Comparison of ENCODE assay signal across 8 cellular contexts in the genomic region with DNA sequence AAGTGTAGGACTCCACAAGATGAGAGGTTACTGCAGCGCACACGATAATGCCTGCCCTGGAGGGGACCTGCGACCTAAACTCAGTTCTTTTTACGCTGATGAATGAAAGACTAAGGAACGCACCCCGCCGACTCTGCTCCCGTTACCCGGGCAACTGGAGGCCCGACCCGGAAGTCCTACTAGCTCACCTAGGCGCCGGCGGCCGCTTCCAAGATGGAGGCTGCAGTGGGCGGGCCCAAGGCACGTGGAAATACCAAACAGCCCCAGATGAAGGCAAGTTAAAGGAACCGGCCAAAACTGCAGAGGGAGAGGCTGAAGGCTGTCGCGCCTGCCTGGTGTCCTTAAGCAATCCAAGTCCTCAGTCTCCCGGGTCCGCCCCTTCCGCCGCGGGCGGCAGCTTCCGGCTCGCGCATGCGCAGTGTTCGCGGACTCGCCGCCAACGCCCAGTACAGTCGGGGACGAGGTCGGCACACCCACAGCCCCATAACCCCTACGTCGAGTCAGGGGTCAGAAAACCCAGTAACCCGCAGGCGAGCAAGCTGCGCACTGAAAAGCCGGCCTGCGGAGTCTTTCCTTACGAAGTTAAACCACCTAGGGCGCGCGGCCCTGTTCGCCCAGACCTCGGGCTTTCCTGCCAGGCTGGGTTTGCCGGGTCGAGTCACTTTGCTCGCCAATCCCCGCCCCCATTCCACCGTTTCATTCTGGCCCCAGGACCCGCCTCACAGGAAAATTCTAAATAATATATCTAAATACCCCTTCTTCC. TPM values are rescaled to one million over a fixed set of nuclear protein-coding genes. Genes with fewer than 3 reads are reported as not detected.
DNase-seq lines count a peak whose midpoint lies in the region; ATAC-seq, FAIRE-seq and TF ChIP-seq lines count a peak whose summit lies in the region.

A gene with protein sequence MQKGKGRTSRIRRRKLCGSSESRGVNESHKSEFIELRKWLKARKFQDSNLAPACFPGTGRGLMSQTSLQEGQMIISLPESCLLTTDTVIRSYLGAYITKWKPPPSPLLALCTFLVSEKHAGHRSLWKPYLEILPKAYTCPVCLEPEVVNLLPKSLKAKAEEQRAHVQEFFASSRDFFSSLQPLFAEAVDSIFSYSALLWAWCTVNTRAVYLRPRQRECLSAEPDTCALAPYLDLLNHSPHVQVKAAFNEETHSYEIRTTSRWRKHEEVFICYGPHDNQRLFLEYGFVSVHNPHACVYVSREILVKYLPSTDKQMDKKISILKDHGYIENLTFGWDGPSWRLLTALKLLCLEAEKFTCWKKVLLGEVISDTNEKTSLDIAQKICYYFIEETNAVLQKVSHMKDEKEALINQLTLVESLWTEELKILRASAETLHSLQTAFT (minus strand): TSS at position 368 of the 763 bp plus-strand sequence. CDS start 1,638 bp downstream, outside the sequence.

- H2BK15ac ChIP-seq in H1 (ENCODE audit: low read length) (peak within 1 kb of the TSS; percentile 36; the same call in 1 of the 2 replicates), mesendoderm (replicated peaks; ENCODE audit: low read depth) (no peak within 1 kb of the TSS)

- H3K23ac ChIP-seq in H1 (ENCODE audit: insufficient read length) (no peak within 1 kb of the TSS), mesendoderm (ENCODE audit: low read length) (peak within 1 kb of the TSS; percentile 92)

- H3K9me3 ChIP-seq in H1 (ENCODE audit: insufficient read depth in 2 of 2, low read depth in 1 of 2, low read length in 1 of 2): no peaks in the 10 kb centered on the region

- no peak for TF ChIP-seq EP300 in H1 (IDR thresholded peaks at IDR 0.05; ENCODE audit: borderline replicate concordance in 1 of 2, low read depth in 2 of 2, low read length in 2 of 2)

- no peak within 1 kb of the TSS for H3K14ac ChIP-seq in H1 (ENCODE audit: insufficient read length)

- H4K91ac ChIP-seq in H1 (replicated peaks; ENCODE audit: insufficient read length, low read length): peak within 1 kb of the TSS; percentile 90

- H3K79me2 ChIP-seq in H1 (ENCODE audit: control insufficient read depth in 1 of 2, insufficient read depth in 2 of 2, low read length in 2 of 2) (peaks cover 0 to 28% of the 10 kb centered on the region in 2 experiments; a peak in 2 of 4 replicates), mesendoderm (ENCODE audit: control insufficient read depth, insufficient read depth, low read length) (no peaks in the 10 kb centered on the region)

- CTCF ChIA-PET in H1 (lab: Charles Lee; ENCODE audit: partially characterized antibody): interaction anchor here (0.9 to 2.3 kb wide), 12 partner anchors 11 to 63 kb away, joined by 3 to 11 read pairs (median 4); no protein-coding TSS in a partner anchor

- DNase-seq in COLO668 (lab: John Stamatoyannopoulos, UW; ENCODE audit: unreplicated experiment): peak; percentile 99
- peak; percentile 96 for DNase-seq in HT1080 (ENCODE audit: low read depth)
- DNase-seq in NOMO-1 treated with DMSO at 0.1 percent for 48 hours (lab: John Stamatoyannopoulos, UW; ENCODE audit: unreplicated experiment): peak; percentile 94
- DNase-seq in activated CD8-positive, alpha-beta memory T cell treated with anti-CD3 and anti-CD28 coated beads for 4 hours (ENCODE audit: low read depth in 2 of 2): peak; percentile 85
- peak; percentile 75 to 97 for DNase-seq in H1 (ENCODE audit: low read depth in 1 of 2, low spot score in 2 of 2)
- peak; percentile 98 for DNase-seq in mesendoderm
- DNase-seq in stimulated activated CD8-positive, alpha-beta memory T cell treated with anti-CD3 and anti-CD28 coated beads, Interleukin-15, amount 100 ng/mL, for 1 hour (ENCODE audit: low read depth): peak; percentile 80

- TF ChIP-seq CTCF in H1 (IDR thresholded peaks at IDR 0.05; ENCODE audit: control extremely low read depth in 1 of 3, insufficient read depth in 1 of 3, low read depth in 1 of 3, low read length in 3 of 3): no peak

- H3K4me1 ChIP-seq in H1 (replicated peaks in 1 of 4; ENCODE audit: control insufficient read depth in 3 of 4, insufficient read depth in 4 of 4, low read length in 3 of 4) (peaks cover 0 to 4% (median 3%) of the 10 kb centered on the region in 4 experiments; a peak in 5 of 7 replicates), mesendoderm (ENCODE audit: control insufficient read depth, low read depth, low read length) (no peaks in the 10 kb centered on the region)

- 0 out of 2 replicates have a peak within 1 kb of the TSS, but pooled peaks have one; percentile 26 for H2AK5ac ChIP-seq in H1 (ENCODE audit: low read depth, low read length)
- no peak within 1 kb of the TSS for H2AK5ac ChIP-seq in mesendoderm (ENCODE audit: low read length)

- H3K4ac ChIP-seq in H1 (replicated peaks; ENCODE audit: insufficient read length, low read depth, low read length) (no peak within 1 kb of the TSS), mesendoderm (ENCODE audit: low read depth, low read length) (peak within 1 kb of the TSS; percentile 77)

- H4K8ac ChIP-seq in H1 (ENCODE audit: extremely low read depth, insufficient read depth, low read length): peak within 1 kb of the TSS; percentile 92; the same call in 1 of the 2 replicates
- H4K8ac ChIP-seq in mesendoderm (ENCODE audit: low read depth, low read length): peak within 1 kb of the TSS; percentile 69

- TF ChIP-seq POLR2A in H1 (IDR thresholded peaks at IDR 0.05; ENCODE audit: control extremely low read depth in 1 of 2, low read depth in 2 of 2, low read length in 2 of 2): peak; percentile 42 to 87

- H3K4me2 ChIP-seq in H1 (ENCODE audit: insufficient read depth in 1 of 2, low read depth in 2 of 2, low read length in 2 of 2) (peak within 1 kb of the TSS; percentile 72 to 90), mesendoderm (ENCODE audit: low read length) (peak within 1 kb of the TSS; percentile 70)

- H3K4me3 ChIP-seq in H1 (ENCODE audit: extremely low read depth in 1 of 4, insufficient read depth in 2 of 4, low read depth in 3 of 4, low read length in 4 of 4) (peak within 1 kb of the TSS; percentile 67 to 96 (median 95)), mesendoderm (ENCODE audit: low read length) (peak within 1 kb of the TSS; percentile 99)

- no peak within 1 kb of the TSS for H2BK20ac ChIP-seq in H1 (ENCODE audit: low read length)

- H2BK12ac ChIP-seq in H1 (ENCODE audit: low read depth, low read length): peak within 1 kb of the TSS; percentile 99

- H2BK120ac ChIP-seq in H1 (replicated peaks; ENCODE audit: low read depth, low read length) (peak within 1 kb of the TSS; percentile 33), mesendoderm (ENCODE audit: low read depth, low read length) (no peak within 1 kb of the TSS)

- peaks cover 0 to under 1% of the 10 kb centered on the region in 2 experiments for H4K20me1 ChIP-seq in H1 (replicated peaks in 1 of 2; ENCODE audit: control insufficient read depth in 1 of 2, insufficient read depth in 2 of 2, low read length in 2 of 2)

- H3K18ac ChIP-seq in H1 (ENCODE audit: extremely low read depth, low read length): peak within 1 kb of the TSS; percentile 91
- H3K18ac ChIP-seq in mesendoderm (ENCODE audit: low read length): peak within 1 kb of the TSS; percentile 91

- FAIRE-seq in H1 (lab: Jason Lieb, UNC): no peak

- H3K9ac ChIP-seq in H1 (replicated peaks in 1 of 4; ENCODE audit: extremely low read depth in 1 of 4, low read depth in 3 of 4, low read length in 3 of 4) (peak within 1 kb of the TSS; percentile 51 to 84 (median 78)), mesendoderm (ENCODE audit: low read length) (peak within 1 kb of the TSS; percentile 95)

- H3K36me3 ChIP-seq in H1 (ENCODE audit: control insufficient read depth in 2 of 4, insufficient read depth in 4 of 4, low read length in 3 of 4): peaks cover 14 to 27% (median 24%) of the 10 kb centered on the region in 4 experiments
- H3K36me3 ChIP-seq in mesendoderm (ENCODE audit: control insufficient read depth, insufficient read depth, low read length): peaks cover 3% of the 10 kb centered on the region

- 1% methylated on average over 57 of the region's 57 CpGs; no CpG with 5 or more reads in 1 of the 2 experiments for WGBS in H1 (ENCODE audit: extremely low coverage in 1 of 2, insufficient coverage in 1 of 2, insufficient read length in 1 of 2, insufficient replicate concordance in 2 of 2, low coverage in 1 of 2, low lambda C conversion rate in 2 of 2, missing lambda C conversion rate in 1 of 2), 2 experiments
- WGBS in mesendoderm (ENCODE audit: extremely low coverage, insufficient coverage, low lambda C conversion rate): no CpG with 5 or more reads among the region's 57 CpGs

- peak within 1 kb of the TSS; percentile 88 for H4K5ac ChIP-seq in H1 (ENCODE audit: insufficient read length, low read depth, low read length)
- H4K5ac ChIP-seq in mesendoderm (ENCODE audit: low read length): peak within 1 kb of the TSS; percentile 74

- H3K27ac ChIP-seq in H1 (ENCODE audit: low read depth, low read length) (peak within 1 kb of the TSS; percentile 85), mesendoderm (ENCODE audit: low read depth, low read length) (peak within 1 kb of the TSS; percentile 92)

- ATAC-seq in GM21360 (IDR thresholded peaks at IDR 0.05; ENCODE audit: unreplicated experiment): peak; percentile 83

- H2AFZ ChIP-seq in H1 (ENCODE audit: low read length): peak within 1 kb of the TSS; percentile 72; the same call in 1 of the 2 replicates

- POLR2A ChIA-PET in H1 (lab: Charles Lee; ENCODE audit: partially characterized antibody): interaction anchor here (0.6 to 3.2 kb wide), 21 partner anchors 9 to 260 kb away, joined by 3 to 21 read pairs (median 4); a partner anchor contains a TSS

- H2BK5ac ChIP-seq in H1 (ENCODE audit: low read depth, low read length) (peak within 1 kb of the TSS; percentile 95), mesendoderm (ENCODE audit: low read length) (peak within 1 kb of the TSS; percentile 61)

- H3K23me2 ChIP-seq in H1 (ENCODE audit: low read depth, low read length): peaks cover 6% of the 10 kb centered on the region

- H3K27me3 ChIP-seq in H1 (replicated peaks in 1 of 4; ENCODE audit: control insufficient read depth in 3 of 4, extremely low read depth in 1 of 4, insufficient read depth in 3 of 4, low read length in 3 of 4) (no peaks in the 10 kb centered on the region), mesendoderm (ENCODE audit: insufficient read depth, low read length, poor library complexity) (no peaks in the 10 kb centered on the region)

- H3K56ac ChIP-seq in H1 (replicated peaks; ENCODE audit: insufficient read length, low read depth, low read length): peak within 1 kb of the TSS; percentile 79
- peak within 1 kb of the TSS; percentile 100 for H3K56ac ChIP-seq in mesendoderm (ENCODE audit: low read length)

- TF ChIP-seq RAD21 in H1 (IDR thresholded peaks at IDR 0.05 in 1 of 2, conservative IDR thresholded peaks at IDR 0.05 in 1 of 2; ENCODE audit: low read depth in 2 of 2, low read length in 2 of 2): no peak; a peak in 2 of 4 replicates

- H3K79me1 ChIP-seq in H1 (ENCODE audit: low read depth, low read length) (0 out of 2 replicates have a peak, but pooled peaks cover 4% of the 10 kb centered on the region), mesendoderm (ENCODE audit: low read length) (peaks cover 6% of the 10 kb centered on the region)

RNA-seq across cellular contexts. Expression of the gene that starts here (rescaled TPM):
- 9.7 and 10.7 TPM in 2 replicates for total RNA-seq in HT1080 (2014; rRNA removed; shearing (Covaris generic))
- 12.1 and 15.3 TPM in 2 replicates for polyA plus RNA-seq in HT1080 (2015; cell fraction: cytosol; rRNA removed)
- polyA plus RNA-seq in HT1080 (2015; cell fraction: nucleus; rRNA removed): 51.9 and 53.5 TPM in 2 replicates
- 46.6 and 47.4 TPM in 2 replicates for total RNA-seq in H1 (2021; fragmentation: NEBNext Ultra II Directional; extraction: Animal tissue kit (Norgen Biotek cat#: 25700))
- 17.0 and 20.1 TPM in 2 replicates for polyA plus RNA-seq in H1 (2011; rRNA removed)
- 21.6 TPM for polyA plus RNA-seq in H1 (2011; cell fraction: cytosol; rRNA removed)
- 32.4 TPM for polyA plus RNA-seq in H1 (2011; cell fraction: nucleus; rRNA removed)
- 21.8 to 32.6 TPM (median 26.8 TPM) in 4 replicates for polyA plus RNA-seq in H1 (2012, experiment 1 of 2)
- 17.2 TPM for polyA plus RNA-seq in H1 (2012, experiment 2 of 2)
- polyA plus RNA-seq in H1 (2013, experiment 1 of 2): 41.3 TPM
- 37.5 TPM for polyA plus RNA-seq in H1 (2013, experiment 2 of 2)
- polyA minus RNA-seq in H1 (2011; rRNA and poly(A)+ RNA removed): 22.4 and 28.7 TPM in 2 replicates
- polyA minus RNA-seq in H1 (2011; cell fraction: cytosol; rRNA and poly(A)+ RNA removed): 16.2 TPM
- polyA minus RNA-seq in H1 (2011; cell fraction: nucleus; rRNA and poly(A)+ RNA removed): 32.6 TPM
- polyA plus RNA-seq in mesendoderm (2013, experiment 1 of 2): 20.6 TPM
- polyA plus RNA-seq in mesendoderm (2013, experiment 2 of 2): 22.2 TPM

Comparison
In these comparisons a context has a peak if more than half of its experiments do, and no peak if none do; other contexts are left out.
1. Peak in every context shown above with its lines: DNase-seq, ATAC-seq, H3K4me3 ChIP-seq and H3K27ac ChIP-seq.